ENCODE assay signal across 10 cellular contexts in the genomic region with DNA sequence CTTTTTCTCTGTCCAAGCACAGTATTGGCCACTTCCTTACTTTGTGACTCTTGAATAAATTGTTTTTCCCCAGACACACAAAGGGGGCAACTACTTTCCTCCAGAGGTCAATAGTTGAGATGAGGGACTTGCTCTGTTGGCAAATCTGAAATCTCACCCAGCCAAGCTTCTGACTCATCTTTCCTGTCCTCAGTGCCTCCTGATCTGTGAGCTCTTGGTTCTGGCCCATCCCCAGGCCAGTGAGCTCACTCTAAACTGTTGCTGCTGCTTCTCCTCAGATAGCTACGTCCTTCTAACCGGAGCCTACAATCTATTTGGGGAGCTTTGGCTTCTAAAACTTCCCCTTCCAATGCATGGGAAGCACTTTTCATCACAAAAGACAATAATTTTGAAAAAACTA. TPM values are rescaled to one million over a fixed set of nuclear protein-coding genes. Genes with fewer than 3 reads are reported as not detected.
A peak's percentile ranks its signal among the peaks of the same experiment; 100 is the strongest.
DNase-seq lines count a peak whose midpoint lies in the region; ATAC-seq and TF ChIP-seq lines count a peak whose summit lies in the region.
"Had no signal": no experiment of that assay in that cellular context is flagged by ENCODE, and none has a peak within 500 bp of the region (broad histone marks: within the 10 kb centered on the region; RNA-seq: fewer than 3 reads in every experiment).

No MANE protein-coding gene starts in this region.

- intact Hi-C loops in psoas muscle (cut with DNase I): no loop called here

- no peaks in the 10 kb centered on the region for H3K9me2 ChIP-seq in Karpas-422 (replicated peaks; ENCODE audit: insufficient read depth, low read length)

- ATAC-seq in SK-N-SH treated with all-trans-retinoic acid at 6 μM for 48 hours (peak; percentile 92), psoas muscle (peak; percentile 53 to 82 (median 80)), GM19023 (IDR thresholded peaks at IDR 0.05; ENCODE audit: unreplicated experiment) (no peak), HG02870 (IDR thresholded peaks at IDR 0.05; ENCODE audit: unreplicated experiment) (no peak)

- H3K79me2 ChIP-seq in Karpas-422 (ENCODE audit: low read length): no peaks in the 10 kb centered on the region

- H3K4me1 ChIP-seq in psoas muscle: no peaks in the 10 kb centered on the region
- H3K4me1 ChIP-seq in Karpas-422 (ENCODE audit: low read length): no peaks in the 10 kb centered on the region

- DNase-seq in GOT3 (lab: John Stamatoyannopoulos, UW) (peak; percentile 30), foreskin melanocyte (peak; percentile 40), psoas muscle (peak; percentile 65 to 74), NCI-H2171 treated with DMSO at 0.1 percent for 48 hours (lab: John Stamatoyannopoulos, UW) (no peak), Karpas-422 (no peak)
- DNase-seq: activated naive CD4-positive, alpha-beta T cell treated with anti-CD3 and anti-CD28 coated beads for 36 hours; T-helper 1 cell had no signal

- H2AFZ ChIP-seq in Karpas-422 (ENCODE audit: low read length): no peak overlapping the region

- H3K36me3 ChIP-seq in psoas muscle (ENCODE audit: insufficient read depth in 1 of 2, low read depth in 1 of 2) (no peaks in the 10 kb centered on the region), Karpas-422 (ENCODE audit: insufficient read depth, low read length) (no peaks in the 10 kb centered on the region)

- H3K9me3 ChIP-seq in psoas muscle: peaks cover 6% of the 10 kb centered on the region
- no peaks in the 10 kb centered on the region for H3K9me3 ChIP-seq in Karpas-422 (ENCODE audit: low read length)

- no peak overlapping the region for H3K9ac ChIP-seq in Karpas-422 (ENCODE audit: low read length)

- no peak overlapping the region for H3K4me2 ChIP-seq in Karpas-422 (ENCODE audit: low read depth, low read length, poor library complexity, severe bottlenecking)

- H3K27me3 ChIP-seq in psoas muscle (ENCODE audit: insufficient read depth in 3 of 3, low read length in 2 of 3) (no peaks in the 10 kb centered on the region), Karpas-422 (ENCODE audit: low read length) (no peaks in the 10 kb centered on the region)

- H3K4me3 ChIP-seq in psoas muscle: no peak overlapping the region
- H3K4me3 ChIP-seq in Karpas-422 (ENCODE audit: low read length): no peak overlapping the region

- 9 to 26% (median 17%) methylated on average over 2 of the region's 2 CpGs for WGBS in psoas muscle, 3 donors

- H3K27ac ChIP-seq in psoas muscle: no peak overlapping the region
- H3K27ac ChIP-seq in Karpas-422 (ENCODE audit: low read length): no peak overlapping the region

- no peak for TF ChIP-seq CTCF in psoas muscle (IDR thresholded peaks at IDR 0.05)

- no peaks in the 10 kb centered on the region for H4K20me1 ChIP-seq in Karpas-422 (ENCODE audit: insufficient read depth, low read depth, low read length)

TF ChIP-seq in SK-N-SH treated with all-trans-retinoic acid at 6 μM for 48 hours, 23 proteins besides CTCF, POLR2A, EP300 and RAD21 (continues in another document):
- TF ChIP-seq ZFP3 (CRISPR knock-in tag; IDR thresholded peaks at IDR 0.05) (no peak), RARB (CRISPR knock-in tag; IDR thresholded peaks at IDR 0.05) (no peak), PPARA (CRISPR knock-in tag; IDR thresholded peaks at IDR 0.05; ENCODE audit: borderline replicate concordance) (no peak), BACH2 (CRISPR knock-in tag; IDR thresholded peaks at IDR 0.05; ENCODE audit: borderline replicate concordance) (no peak), ZNF70 (CRISPR knock-in tag; IDR thresholded peaks at IDR 0.05) (no peak), TOX (CRISPR knock-in tag; IDR thresholded peaks at IDR 0.05; ENCODE audit: borderline replicate concordance) (no peak), ZC3H10 (CRISPR knock-in tag; IDR thresholded peaks at IDR 0.05) (no peak), ISL1 (CRISPR knock-in tag; IDR thresholded peaks at IDR 0.05) (no peak), ZNF565 (CRISPR knock-in tag; conservative IDR thresholded peaks at IDR 0.05; ENCODE audit: low read depth) (no peak), GLIS3 (CRISPR knock-in tag; IDR thresholded peaks at IDR 0.05) (no peak), ZFP30 (CRISPR knock-in tag; IDR thresholded peaks at IDR 0.05) (no peak), TCF4 (CRISPR knock-in tag; IDR thresholded peaks at IDR 0.05; ENCODE audit: borderline replicate concordance) (no peak)
- TF ChIP-seq, protein P1, sequence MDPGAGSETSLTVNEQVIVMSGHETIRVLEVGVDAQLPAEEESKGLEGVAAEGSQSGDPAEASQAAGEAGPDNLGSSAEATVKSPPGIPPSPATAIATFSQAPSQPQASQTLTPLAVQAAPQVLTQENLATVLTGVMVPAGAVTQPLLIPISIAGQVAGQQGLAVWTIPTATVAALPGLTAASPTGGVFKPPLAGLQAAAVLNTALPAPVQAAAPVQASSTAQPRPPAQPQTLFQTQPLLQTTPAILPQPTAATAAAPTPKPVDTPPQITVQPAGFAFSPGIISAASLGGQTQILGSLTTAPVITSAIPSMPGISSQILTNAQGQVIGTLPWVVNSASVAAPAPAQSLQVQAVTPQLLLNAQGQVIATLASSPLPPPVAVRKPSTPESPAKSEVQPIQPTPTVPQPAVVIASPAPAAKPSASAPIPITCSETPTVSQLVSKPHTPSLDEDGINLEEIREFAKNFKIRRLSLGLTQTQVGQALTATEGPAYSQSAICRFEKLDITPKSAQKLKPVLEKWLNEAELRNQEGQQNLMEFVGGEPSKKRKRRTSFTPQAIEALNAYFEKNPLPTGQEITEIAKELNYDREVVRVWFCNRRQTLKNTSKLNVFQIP (CRISPR knock-in tag; IDR thresholded peaks at IDR 0.05; ENCODE audit: borderline replicate concordance, low read depth): no peak
- TF ChIP-seq, protein P2, sequence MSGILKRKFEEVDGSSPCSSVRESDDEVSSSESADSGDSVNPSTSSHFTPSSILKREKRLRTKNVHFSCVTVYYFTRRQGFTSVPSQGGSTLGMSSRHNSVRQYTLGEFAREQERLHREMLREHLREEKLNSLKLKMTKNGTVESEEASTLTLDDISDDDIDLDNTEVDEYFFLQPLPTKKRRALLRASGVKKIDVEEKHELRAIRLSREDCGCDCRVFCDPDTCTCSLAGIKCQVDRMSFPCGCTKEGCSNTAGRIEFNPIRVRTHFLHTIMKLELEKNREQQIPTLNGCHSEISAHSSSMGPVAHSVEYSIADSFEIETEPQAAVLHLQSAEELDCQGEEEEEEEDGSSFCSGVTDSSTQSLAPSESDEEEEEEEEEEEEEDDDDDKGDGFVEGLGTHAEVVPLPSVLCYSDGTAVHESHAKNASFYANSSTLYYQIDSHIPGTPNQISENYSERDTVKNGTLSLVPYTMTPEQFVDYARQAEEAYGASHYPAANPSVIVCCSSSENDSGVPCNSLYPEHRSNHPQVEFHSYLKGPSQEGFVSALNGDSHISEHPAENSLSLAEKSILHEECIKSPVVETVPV (CRISPR knock-in tag; IDR thresholded peaks at IDR 0.05): no peak
- TF ChIP-seq, protein P3, sequence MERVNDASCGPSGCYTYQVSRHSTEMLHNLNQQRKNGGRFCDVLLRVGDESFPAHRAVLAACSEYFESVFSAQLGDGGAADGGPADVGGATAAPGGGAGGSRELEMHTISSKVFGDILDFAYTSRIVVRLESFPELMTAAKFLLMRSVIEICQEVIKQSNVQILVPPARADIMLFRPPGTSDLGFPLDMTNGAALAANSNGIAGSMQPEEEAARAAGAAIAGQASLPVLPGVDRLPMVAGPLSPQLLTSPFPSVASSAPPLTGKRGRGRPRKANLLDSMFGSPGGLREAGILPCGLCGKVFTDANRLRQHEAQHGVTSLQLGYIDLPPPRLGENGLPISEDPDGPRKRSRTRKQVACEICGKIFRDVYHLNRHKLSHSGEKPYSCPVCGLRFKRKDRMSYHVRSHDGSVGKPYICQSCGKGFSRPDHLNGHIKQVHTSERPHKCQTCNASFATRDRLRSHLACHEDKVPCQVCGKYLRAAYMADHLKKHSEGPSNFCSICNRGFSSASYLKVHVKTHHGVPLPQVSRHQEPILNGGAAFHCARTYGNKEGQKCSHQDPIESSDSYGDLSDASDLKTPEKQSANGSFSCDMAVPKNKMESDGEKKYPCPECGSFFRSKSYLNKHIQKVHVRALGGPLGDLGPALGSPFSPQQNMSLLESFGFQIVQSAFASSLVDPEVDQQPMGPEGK (CRISPR knock-in tag; IDR thresholded peaks at IDR 0.05; ENCODE audit: borderline replicate concordance): no peak
- TF ChIP-seq, protein P4, sequence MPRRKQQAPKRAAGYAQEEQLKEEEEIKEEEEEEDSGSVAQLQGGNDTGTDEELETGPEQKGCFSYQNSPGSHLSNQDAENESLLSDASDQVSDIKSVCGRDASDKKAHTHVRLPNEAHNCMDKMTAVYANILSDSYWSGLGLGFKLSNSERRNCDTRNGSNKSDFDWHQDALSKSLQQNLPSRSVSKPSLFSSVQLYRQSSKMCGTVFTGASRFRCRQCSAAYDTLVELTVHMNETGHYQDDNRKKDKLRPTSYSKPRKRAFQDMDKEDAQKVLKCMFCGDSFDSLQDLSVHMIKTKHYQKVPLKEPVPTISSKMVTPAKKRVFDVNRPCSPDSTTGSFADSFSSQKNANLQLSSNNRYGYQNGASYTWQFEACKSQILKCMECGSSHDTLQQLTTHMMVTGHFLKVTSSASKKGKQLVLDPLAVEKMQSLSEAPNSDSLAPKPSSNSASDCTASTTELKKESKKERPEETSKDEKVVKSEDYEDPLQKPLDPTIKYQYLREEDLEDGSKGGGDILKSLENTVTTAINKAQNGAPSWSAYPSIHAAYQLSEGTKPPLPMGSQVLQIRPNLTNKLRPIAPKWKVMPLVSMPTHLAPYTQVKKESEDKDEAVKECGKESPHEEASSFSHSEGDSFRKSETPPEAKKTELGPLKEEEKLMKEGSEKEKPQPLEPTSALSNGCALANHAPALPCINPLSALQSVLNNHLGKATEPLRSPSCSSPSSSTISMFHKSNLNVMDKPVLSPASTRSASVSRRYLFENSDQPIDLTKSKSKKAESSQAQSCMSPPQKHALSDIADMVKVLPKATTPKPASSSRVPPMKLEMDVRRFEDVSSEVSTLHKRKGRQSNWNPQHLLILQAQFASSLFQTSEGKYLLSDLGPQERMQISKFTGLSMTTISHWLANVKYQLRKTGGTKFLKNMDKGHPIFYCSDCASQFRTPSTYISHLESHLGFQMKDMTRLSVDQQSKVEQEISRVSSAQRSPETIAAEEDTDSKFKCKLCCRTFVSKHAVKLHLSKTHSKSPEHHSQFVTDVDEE (CRISPR knock-in tag; IDR thresholded peaks at IDR 0.05): no peak

RNA-seq across cellular contexts. Expression of a gene that starts 50.0 kb away (rescaled TPM):
- 10 to 100 TPM; 29.5 to 53.4 (median 39.6) TPM for total RNA-seq in psoas muscle
- 10 to 100 TPM; 19.1 to 30.7 (median 21.5) TPM for polyA plus RNA-seq in psoas muscle
- total RNA-seq in Karpas-422 (2014; rRNA removed; shearing (Covaris generic); ENCODE audit: low replicate concordance): 37.4 and 71.9 TPM in 2 replicates

Comparison
In these comparisons a context has a peak if more than half of its experiments do, and no peak if none do; other contexts are left out.
1. DNase-seq: peak in GOT3 (single experiment), foreskin melanocyte (single experiment) and psoas muscle (2 of 2); none in NCI-H2171 treated with DMSO at 0.1 percent for 48 hours (single experiment) and Karpas-422 (single experiment).
2. ATAC-seq: peak in SK-N-SH treated with all-trans-retinoic acid at 6 μM for 48 hours (single experiment) and psoas muscle (4 of 4); none in GM19023 (single experiment) and HG02870 (single experiment).